ENCODE assay signal across 1 cellular context in genomic region chr19:19384486-19384885, GRCh38.
TF ChIP-seq lines count a peak whose summit lies in the region.

No MANE protein-coding gene starts in this region.

TF ChIP-seq in endothelial cell of umbilical vein, 7 proteins besides CTCF, POLR2A, EP300 and RAD21:
- TF ChIP-seq JUN (IDR thresholded peaks at IDR 0.05; ENCODE audit: borderline replicate concordance, insufficient read depth, insufficient read length, low read depth): no peak
- no peak for TF ChIP-seq FOS (IDR thresholded peaks at IDR 0.05; ENCODE audit: borderline replicate concordance, insufficient read depth, low read length)
